ENCODE assay signal across 1 cellular context in genomic region chr3:45688194-45688881, GRCh38.
TF ChIP-seq lines count a peak whose summit lies in the region.

No MANE protein-coding gene starts in this region.

TF ChIP-seq in K562, 482 proteins besides CTCF, POLR2A, EP300 and RAD21 (continued from another document and continues in another):
- TF ChIP-seq, protein P1, sequence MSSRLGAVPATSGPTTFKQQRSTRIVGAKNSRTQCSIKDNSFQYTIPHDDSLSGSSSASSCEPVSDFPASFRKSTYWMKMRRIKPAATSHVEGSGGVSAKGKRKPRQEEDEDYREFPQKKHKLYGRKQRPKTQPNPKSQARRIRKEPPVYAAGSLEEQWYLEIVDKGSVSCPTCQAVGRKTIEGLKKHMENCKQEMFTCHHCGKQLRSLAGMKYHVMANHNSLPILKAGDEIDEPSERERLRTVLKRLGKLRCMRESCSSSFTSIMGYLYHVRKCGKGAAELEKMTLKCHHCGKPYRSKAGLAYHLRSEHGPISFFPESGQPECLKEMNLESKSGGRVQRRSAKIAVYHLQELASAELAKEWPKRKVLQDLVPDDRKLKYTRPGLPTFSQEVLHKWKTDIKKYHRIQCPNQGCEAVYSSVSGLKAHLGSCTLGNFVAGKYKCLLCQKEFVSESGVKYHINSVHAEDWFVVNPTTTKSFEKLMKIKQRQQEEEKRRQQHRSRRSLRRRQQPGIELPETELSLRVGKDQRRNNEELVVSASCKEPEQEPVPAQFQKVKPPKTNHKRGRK (tag; IDR thresholded peaks at IDR 0.05), result no peak
- TF ChIP-seq POLR2G (IDR thresholded peaks at IDR 0.05; ENCODE audit: low read depth, low read length) (peak; percentile 42), PHF21A (IDR thresholded peaks at IDR 0.05; ENCODE audit: borderline replicate concordance, low read depth) (no peak), ARID3A (IDR thresholded peaks at IDR 0.05; ENCODE audit: borderline replicate concordance, low read depth, low read length) (no peak), MAFF (IDR thresholded peaks at IDR 0.05; ENCODE audit: low read length) (0 out of 2 replicates have a peak, but pooled peaks have one; percentile 1), ZBTB7A (IDR thresholded peaks at IDR 0.05; ENCODE audit: borderline replicate concordance, control insufficient read depth, low read depth, low read length) (peak; percentile 43; the same call in 1 of the 2 replicates), BCOR (IDR thresholded peaks at IDR 0.05) (peak; percentile 3; the same call in 1 of the 2 replicates), CBX5 (IDR thresholded peaks at IDR 0.05; ENCODE audit: borderline replicate concordance, low read depth) (no peak), YY1 (IDR thresholded peaks at IDR 0.05; ENCODE audit: borderline replicate concordance in 1 of 3, control insufficient read depth in 1 of 3, extremely low read depth in 1 of 3, insufficient read depth in 3 of 3, insufficient read length in 1 of 3, insufficient replicate concordance in 2 of 3, low read depth in 1 of 3, low read length in 2 of 3) (no peak), ZNF431 (CRISPR knock-in tag; IDR thresholded peaks at IDR 0.05) (peak; percentile 52; the same call in 1 of the 2 replicates), BRF1 (IDR thresholded peaks at IDR 0.05; ENCODE audit: borderline replicate concordance, extremely low read depth, insufficient read length) (no peak), RB1 (IDR thresholded peaks at IDR 0.05; ENCODE audit: low read depth) (peak; percentile 69), CXXC5 (CRISPR knock-in tag; IDR thresholded peaks at IDR 0.05) (peak; percentile 42), ARID1B (IDR thresholded peaks at IDR 0.05) (no peak), ILF3 (IDR thresholded peaks at IDR 0.05; ENCODE audit: borderline replicate concordance) (peak; percentile 18; the same call in 1 of the 2 replicates), ZNF507 (tag; conservative IDR thresholded peaks at IDR 0.05) (no peak), JUN (IDR thresholded peaks at IDR 0.05; ENCODE audit: borderline replicate concordance, low read depth, low read length) (0 out of 2 replicates have a peak, but pooled peaks have one; percentile 38), JUN (CRISPR knock-in tag; IDR thresholded peaks at IDR 0.05; ENCODE audit: borderline replicate concordance) (no peak), ZNF232 (CRISPR knock-in tag; IDR thresholded peaks at IDR 0.05) (peak; percentile 50; the same call in 1 of the 2 replicates), SMARCC2 (IDR thresholded peaks at IDR 0.05; ENCODE audit: low read depth) (peak; percentile 35; the same call in 1 of the 2 replicates), CHD4 (IDR thresholded peaks at IDR 0.05; ENCODE audit: insufficient read depth, insufficient replicate concordance, low read depth, low read length, poor library complexity, severe bottlenecking) (no peak), NFE2 (IDR thresholded peaks at IDR 0.05; ENCODE audit: low read depth) (no peak), GABPB2 (CRISPR knock-in tag; conservative IDR thresholded peaks at IDR 0.05) (peak; percentile 26; the same call in 1 of the 2 replicates), MAFK (IDR thresholded peaks at IDR 0.05; ENCODE audit: low read length) (peak; percentile 8; the same call in 1 of the 2 replicates), ZNF311 (CRISPR knock-in tag; IDR thresholded peaks at IDR 0.05) (no peak), PKNOX1 (IDR thresholded peaks at IDR 0.05) (peak; percentile 36; the same call in 1 of the 2 replicates), CBFA2T2 (conservative IDR thresholded peaks at IDR 0.05) (no peak), PHB2 (IDR thresholded peaks at IDR 0.05; ENCODE audit: low read depth) (no peak), SMAD4 (CRISPR knock-in tag; conservative IDR thresholded peaks at IDR 0.05) (0 out of 2 replicates have a peak, but pooled peaks have one; percentile 3), MEIS2 (IDR thresholded peaks at IDR 0.05; ENCODE audit: partially characterized antibody) (peak; percentile 14), ZHX1 (conservative IDR thresholded peaks at IDR 0.05; ENCODE audit: low read length) (no peak), ZNF717 (CRISPR knock-in tag; IDR thresholded peaks at IDR 0.05) (no peak), FOSL1 (tag; conservative IDR thresholded peaks at IDR 0.05) (peak; percentile 76), MXI1 (IDR thresholded peaks at IDR 0.05; ENCODE audit: low read depth, low read length) (0 out of 2 replicates have a peak, but pooled peaks have one; percentile 14), ZNF511 (CRISPR knock-in tag; IDR thresholded peaks at IDR 0.05) (peak; percentile 9; the same call in 1 of the 2 replicates), FOXM1 (IDR thresholded peaks at IDR 0.05; ENCODE audit: low read depth) (no peak), FOXM1 (CRISPR knock-in tag; IDR thresholded peaks at IDR 0.05; ENCODE audit: low read depth) (0 out of 2 replicates have a peak, but pooled peaks have one; percentile 9), LCOR (CRISPR knock-in tag; IDR thresholded peaks at IDR 0.05) (no peak), E2F5 (CRISPR knock-in tag; IDR thresholded peaks at IDR 0.05) (0 out of 2 replicates have a peak, but pooled peaks have one; percentile 33), ZNF175 (CRISPR knock-in tag; IDR thresholded peaks at IDR 0.05; ENCODE audit: low read depth) (0 out of 2 replicates have a peak, but pooled peaks have one; percentile 38), NRF1 (conservative IDR thresholded peaks at IDR 0.05 in 1 of 2, IDR thresholded peaks at IDR 0.05 in 1 of 2) (peak; percentile 77 to 80), TAF7 (tag; IDR thresholded peaks at IDR 0.05) (no peak), SMAD1 (IDR thresholded peaks at IDR 0.05; ENCODE audit: low read depth, low read length, partially characterized antibody) (no peak), HDAC3 (IDR thresholded peaks at IDR 0.05; ENCODE audit: borderline replicate concordance, partially characterized antibody) (peak; percentile 26), ZSCAN29 (IDR thresholded peaks at IDR 0.05) (peak; percentile 66; the same call in 1 of the 2 replicates)
- TF ChIP-seq, protein P2, sequence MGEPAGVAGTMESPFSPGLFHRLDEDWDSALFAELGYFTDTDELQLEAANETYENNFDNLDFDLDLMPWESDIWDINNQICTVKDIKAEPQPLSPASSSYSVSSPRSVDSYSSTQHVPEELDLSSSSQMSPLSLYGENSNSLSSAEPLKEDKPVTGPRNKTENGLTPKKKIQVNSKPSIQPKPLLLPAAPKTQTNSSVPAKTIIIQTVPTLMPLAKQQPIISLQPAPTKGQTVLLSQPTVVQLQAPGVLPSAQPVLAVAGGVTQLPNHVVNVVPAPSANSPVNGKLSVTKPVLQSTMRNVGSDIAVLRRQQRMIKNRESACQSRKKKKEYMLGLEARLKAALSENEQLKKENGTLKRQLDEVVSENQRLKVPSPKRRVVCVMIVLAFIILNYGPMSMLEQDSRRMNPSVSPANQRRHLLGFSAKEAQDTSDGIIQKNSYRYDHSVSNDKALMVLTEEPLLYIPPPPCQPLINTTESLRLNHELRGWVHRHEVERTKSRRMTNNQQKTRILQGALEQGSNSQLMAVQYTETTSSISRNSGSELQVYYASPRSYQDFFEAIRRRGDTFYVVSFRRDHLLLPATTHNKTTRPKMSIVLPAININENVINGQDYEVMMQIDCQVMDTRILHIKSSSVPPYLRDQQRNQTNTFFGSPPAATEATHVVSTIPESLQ (CRISPR knock-in tag; IDR thresholded peaks at IDR 0.05), result 0 out of 2 replicates have a peak, but pooled peaks have one; percentile 24
- TF ChIP-seq, protein P3, sequence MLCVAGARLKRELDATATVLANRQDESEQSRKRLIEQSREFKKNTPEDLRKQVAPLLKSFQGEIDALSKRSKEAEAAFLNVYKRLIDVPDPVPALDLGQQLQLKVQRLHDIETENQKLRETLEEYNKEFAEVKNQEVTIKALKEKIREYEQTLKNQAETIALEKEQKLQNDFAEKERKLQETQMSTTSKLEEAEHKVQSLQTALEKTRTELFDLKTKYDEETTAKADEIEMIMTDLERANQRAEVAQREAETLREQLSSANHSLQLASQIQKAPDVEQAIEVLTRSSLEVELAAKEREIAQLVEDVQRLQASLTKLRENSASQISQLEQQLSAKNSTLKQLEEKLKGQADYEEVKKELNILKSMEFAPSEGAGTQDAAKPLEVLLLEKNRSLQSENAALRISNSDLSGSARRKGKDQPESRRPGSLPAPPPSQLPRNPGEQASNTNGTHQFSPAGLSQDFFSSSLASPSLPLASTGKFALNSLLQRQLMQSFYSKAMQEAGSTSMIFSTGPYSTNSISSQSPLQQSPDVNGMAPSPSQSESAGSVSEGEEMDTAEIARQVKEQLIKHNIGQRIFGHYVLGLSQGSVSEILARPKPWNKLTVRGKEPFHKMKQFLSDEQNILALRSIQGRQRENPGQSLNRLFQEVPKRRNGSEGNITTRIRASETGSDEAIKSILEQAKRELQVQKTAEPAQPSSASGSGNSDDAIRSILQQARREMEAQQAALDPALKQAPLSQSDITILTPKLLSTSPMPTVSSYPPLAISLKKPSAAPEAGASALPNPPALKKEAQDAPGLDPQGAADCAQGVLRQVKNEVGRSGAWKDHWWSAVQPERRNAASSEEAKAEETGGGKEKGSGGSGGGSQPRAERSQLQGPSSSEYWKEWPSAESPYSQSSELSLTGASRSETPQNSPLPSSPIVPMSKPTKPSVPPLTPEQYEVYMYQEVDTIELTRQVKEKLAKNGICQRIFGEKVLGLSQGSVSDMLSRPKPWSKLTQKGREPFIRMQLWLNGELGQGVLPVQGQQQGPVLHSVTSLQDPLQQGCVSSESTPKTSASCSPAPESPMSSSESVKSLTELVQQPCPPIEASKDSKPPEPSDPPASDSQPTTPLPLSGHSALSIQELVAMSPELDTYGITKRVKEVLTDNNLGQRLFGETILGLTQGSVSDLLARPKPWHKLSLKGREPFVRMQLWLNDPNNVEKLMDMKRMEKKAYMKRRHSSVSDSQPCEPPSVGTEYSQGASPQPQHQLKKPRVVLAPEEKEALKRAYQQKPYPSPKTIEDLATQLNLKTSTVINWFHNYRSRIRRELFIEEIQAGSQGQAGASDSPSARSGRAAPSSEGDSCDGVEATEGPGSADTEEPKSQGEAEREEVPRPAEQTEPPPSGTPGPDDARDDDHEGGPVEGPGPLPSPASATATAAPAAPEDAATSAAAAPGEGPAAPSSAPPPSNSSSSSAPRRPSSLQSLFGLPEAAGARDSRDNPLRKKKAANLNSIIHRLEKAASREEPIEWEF (CRISPR knock-in tag; IDR thresholded peaks at IDR 0.05), result peak; percentile 98
- TF ChIP-seq, protein P4, sequence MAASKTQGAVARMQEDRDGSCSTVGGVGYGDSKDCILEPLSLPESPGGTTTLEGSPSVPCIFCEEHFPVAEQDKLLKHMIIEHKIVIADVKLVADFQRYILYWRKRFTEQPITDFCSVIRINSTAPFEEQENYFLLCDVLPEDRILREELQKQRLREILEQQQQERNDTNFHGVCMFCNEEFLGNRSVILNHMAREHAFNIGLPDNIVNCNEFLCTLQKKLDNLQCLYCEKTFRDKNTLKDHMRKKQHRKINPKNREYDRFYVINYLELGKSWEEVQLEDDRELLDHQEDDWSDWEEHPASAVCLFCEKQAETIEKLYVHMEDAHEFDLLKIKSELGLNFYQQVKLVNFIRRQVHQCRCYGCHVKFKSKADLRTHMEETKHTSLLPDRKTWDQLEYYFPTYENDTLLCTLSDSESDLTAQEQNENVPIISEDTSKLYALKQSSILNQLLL (CRISPR knock-in tag; IDR thresholded peaks at IDR 0.05; ENCODE audit: borderline replicate concordance), result no peak
